Comparison of ENCODE assay signal across 8 cellular contexts in the genomic region with DNA sequence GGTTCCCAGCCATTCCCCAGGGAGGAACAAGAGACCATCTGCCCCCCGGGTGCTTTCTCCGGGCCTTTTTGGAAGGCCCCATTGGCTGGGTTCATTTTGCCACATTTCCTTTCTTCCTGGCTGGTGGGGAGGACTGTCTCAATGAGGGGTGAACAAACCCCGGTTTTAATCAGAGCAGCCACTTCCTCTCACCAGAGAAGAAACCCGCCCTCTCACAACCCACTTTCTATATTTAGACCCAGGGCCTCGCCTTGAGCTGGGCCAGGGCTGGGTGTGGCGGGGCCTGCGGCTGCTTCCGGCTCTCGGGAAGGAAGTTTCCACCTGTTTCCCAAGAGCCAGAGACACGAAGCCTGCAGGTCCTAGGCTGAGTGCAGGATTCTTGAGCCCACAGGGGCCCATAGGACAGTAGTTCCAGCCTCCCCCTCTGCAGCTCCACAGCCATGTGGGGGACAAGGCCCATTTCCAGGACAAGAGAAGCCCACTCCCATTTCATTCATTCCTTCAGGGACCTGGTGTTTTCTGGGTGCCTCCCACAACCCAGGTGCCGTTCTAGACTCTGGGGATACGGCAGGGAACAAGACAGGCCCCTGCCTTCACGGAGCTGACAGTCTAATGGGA.
DNase-seq lines count a peak whose midpoint lies in the region; ATAC-seq and TF ChIP-seq lines count a peak whose summit lies in the region.

No MANE protein-coding gene starts in this region.

- H3K4me1 ChIP-seq in neutrophil (ENCODE audit: control insufficient read depth in 1 of 2, insufficient read depth in 1 of 2, low read depth in 1 of 2, low read length in 1 of 2) = peaks cover 98 to 99% of the 10 kb centered on the region in 2 experiments

- ATAC-seq in HG03103 (IDR thresholded peaks at IDR 0.05; ENCODE audit: low read depth, unreplicated experiment) = peak; percentile 82

- DNase-seq in GM19240 (ENCODE audit: insufficient read length, low spot score) = peak; percentile 92
- DNase-seq in SIG-M5 treated with dmso at 0.1 percent for 504 hours (lab: John Stamatoyannopoulos, UW; ENCODE audit: unreplicated experiment) = peak; percentile 98
- DNase-seq in activated gamma-delta T cell treated with anti-CD3 and anti-CD28 coated beads, Interleukin-2, amount 50 U/mL, for 16 hours (ENCODE audit: low read depth) = peak; percentile 30
- DNase-seq in AG08396 (ENCODE audit: low spot score) = no peak
- no peak for DNase-seq in NCI-H128 (lab: John Stamatoyannopoulos, UW; ENCODE audit: unreplicated experiment)
- DNase-seq in NCI-H2107 (lab: John Stamatoyannopoulos, UW) = no peak

- no peaks in the 10 kb centered on the region for H3K9me3 ChIP-seq in neutrophil

- H3K4me3 ChIP-seq in neutrophil (ENCODE audit: low read depth in 1 of 2, low read length in 1 of 2) = peak overlapping the region; percentile 46 to 50

- no peaks in the 10 kb centered on the region for H3K36me3 ChIP-seq in neutrophil

- H3K27me3 ChIP-seq in neutrophil = no peaks in the 10 kb centered on the region

- no peak for TF ChIP-seq CTCF in neutrophil (IDR thresholded peaks at IDR 0.05)

- peak overlapping the region; percentile 74 for H3K27ac ChIP-seq in neutrophil

Comparison
In these comparisons a context has a peak if more than half of its experiments do, and no peak if none do; other contexts are left out.
1. DNase-seq: peak in GM19240 (single experiment), SIG-M5 treated with dmso at 0.1 percent for 504 hours (single experiment) and activated gamma-delta T cell treated with anti-CD3 and anti-CD28 coated beads, Interleukin-2, amount 50 U/mL, for 16 hours (single experiment); none in AG08396 (single experiment), NCI-H128 (single experiment) and NCI-H2107 (single experiment).